In genomic region chr6:56043076-56043475, GRCh38 we compare ENCODE assay signal across 15 cellular contexts.
DNase-seq lines count a peak whose midpoint lies in the region; ATAC-seq, FAIRE-seq and TF ChIP-seq lines count a peak whose summit lies in the region.
"Had no signal": no experiment of that assay in that cellular context is flagged by ENCODE, and none has a peak within 500 bp of the region (broad histone marks: within the 10 kb centered on the region; RNA-seq: fewer than 3 reads in every experiment).

No MANE protein-coding gene starts in this region.

- no peaks in the 10 kb centered on the region for H3K9me3 ChIP-seq in transverse colon

- peak; percentile 65 for DNase-seq in NCI-H82 treated with DMSO at 0.1 percent for 48 hours (lab: John Stamatoyannopoulos, UW; ENCODE audit: unreplicated experiment)
- DNase-seq in NCI-H82 (lab: John Stamatoyannopoulos, UW) = no peak
- DNase-seq in bronchial epithelial cell (ENCODE audit: low read depth) = peak; percentile 78
- DNase-seq in epithelial cell of prostate (ENCODE audit: low read depth, low spot score) = no peak
- DNase-seq in activated naive CD4-positive, alpha-beta T cell treated with anti-CD3 and anti-CD28 coated beads, Interleukin-2, amount 50 U/mL, for 16 hours = no peak
- DNase-seq in transverse colon = no peak
- DNase-seq: 8988T; Calu3; CD8-positive, alpha-beta T cell; GF-D8; GOT3; H9 had no signal

- H3K27ac ChIP-seq in epithelial cell of prostate (peak overlapping the region; percentile 8), transverse colon (no peak overlapping the region)
- H3K27ac ChIP-seq: BLaER1 treated with 17β-estradiol and CSF1 and Interleukin-3, amounts not matched to agents 10 nM and 100 nM had no signal

- intact Hi-C loops in transverse colon (cut with DNase I; ENCODE audit: low total_unique reads) = no loop called here

- TF ChIP-seq EP300 in transverse colon (IDR thresholded peaks at IDR 0.05; ENCODE audit: low read depth) = no peak

- TF ChIP-seq CTCF in bronchial epithelial cell (IDR thresholded peaks at IDR 0.05; ENCODE audit: insufficient read depth, low read length, severe bottlenecking) (no peak), transverse colon (IDR thresholded peaks at IDR 0.05) (no peak)

- no peak for FAIRE-seq in bronchial epithelial cell (lab: Jason Lieb, UNC)
- FAIRE-seq: HepG2 had no signal

- TF ChIP-seq POLR2A in transverse colon (IDR thresholded peaks at IDR 0.05) = no peak

- no peaks in the 10 kb centered on the region for H3K36me3 ChIP-seq in bronchial epithelial cell (ENCODE audit: control insufficient read depth, insufficient read depth, low read length)
- H3K36me3 ChIP-seq in transverse colon = no peaks in the 10 kb centered on the region
- H3K36me3 ChIP-seq: BLaER1 treated with 17β-estradiol and CSF1 and Interleukin-3, amounts not matched to agents 10 nM and 100 nM had no signal

- H3K27me3 ChIP-seq in bronchial epithelial cell (ENCODE audit: control insufficient read depth, insufficient read depth, low read length) (no peaks in the 10 kb centered on the region), transverse colon (no peaks in the 10 kb centered on the region)
- H3K27me3 ChIP-seq: BLaER1 treated with 17β-estradiol and CSF1 and Interleukin-3, amounts not matched to agents 10 nM and 100 nM had no signal

- ATAC-seq in HG03565 (IDR thresholded peaks at IDR 0.05; ENCODE audit: unreplicated experiment) = no peak
- ATAC-seq: CD8-positive, alpha-beta T cell; HepG2 had no signal

- no peaks in the 10 kb centered on the region for H3K4me1 ChIP-seq in transverse colon

- in situ Hi-C loops in transverse colon (cut with MboI; ENCODE audit: low pct_ligation_motif_present in 1 of 4, low pct_unique_long_range_greater_than_20kb in 1 of 4, low sequenced_read_pairs in 3 of 4) = no loop called here

- no peak overlapping the region for H3K4me3 ChIP-seq in bronchial epithelial cell (ENCODE audit: low read depth, low read length)
- H3K4me3 ChIP-seq in transverse colon = no peak overlapping the region
- H3K4me3 ChIP-seq: BLaER1 treated with 17β-estradiol and CSF1 and Interleukin-3, amounts not matched to agents 10 nM and 100 nM had no signal

Comparison
In these comparisons a context has a peak if more than half of its experiments do, and no peak if none do; other contexts are left out.
1. DNase-seq: peak in NCI-H82 treated with DMSO at 0.1 percent for 48 hours (single experiment) and bronchial epithelial cell (single experiment); none in NCI-H82 (single experiment), epithelial cell of prostate (single experiment), activated naive CD4-positive, alpha-beta T cell treated with anti-CD3 and anti-CD28 coated beads, Interleukin-2, amount 50 U/mL, for 16 hours (single experiment) and transverse colon (single experiment).